20 cellular contexts compared by ENCODE assay signal in the genomic region with DNA sequence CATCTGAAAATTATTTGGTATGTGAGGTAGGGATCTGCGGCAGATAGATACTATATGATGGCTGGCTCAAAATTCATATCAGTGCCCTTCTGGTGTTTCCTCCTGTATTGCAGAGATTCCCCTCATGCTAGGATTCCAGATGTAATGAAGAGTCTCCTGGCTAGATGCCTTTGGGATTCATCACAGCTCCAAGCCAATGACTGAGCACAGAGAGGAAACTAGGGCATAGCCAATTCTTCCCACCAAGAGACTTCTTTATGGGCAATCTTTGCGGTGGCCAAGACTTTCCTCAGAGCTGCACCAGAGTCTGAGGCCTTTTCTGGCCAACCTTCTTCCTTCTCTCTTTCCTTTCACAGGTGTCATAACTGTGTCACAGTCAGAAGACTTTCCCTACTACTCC. TPM values are rescaled to one million over a fixed set of nuclear protein-coding genes. Genes with fewer than 3 reads are reported as not detected.
"Had no signal": no experiment of that assay in that cellular context is flagged by ENCODE, and none has a peak within 500 bp of the region (broad histone marks: within the 10 kb centered on the region; RNA-seq: fewer than 3 reads in every experiment).

No MANE protein-coding gene starts in this region.

- H3K27me3 ChIP-seq: ascending aorta, colonic mucosa, gastroesophageal sphincter, right lobe of liver, testis, upper lobe of left lung had no signal

- H3K4me3 ChIP-seq: ascending aorta, colonic mucosa, gastroesophageal sphincter, heart left ventricle, mucosa of descending colon, right lobe of liver, testis, upper lobe of left lung had no signal

- H3K27ac ChIP-seq: ascending aorta, colonic mucosa, gastroesophageal sphincter, heart left ventricle, right lobe of liver, testis, upper lobe of left lung had no signal

- H3K9me3 ChIP-seq: colonic mucosa, mucosa of descending colon, right lobe of liver, testis, upper lobe of left lung had no signal

- H3K4me1 ChIP-seq: ascending aorta, colonic mucosa, gastroesophageal sphincter, heart left ventricle, right lobe of liver, testis, upper lobe of left lung had no signal

- DNase-seq: activated CD4-positive, alpha-beta T cell treated with anti-CD3 and anti-CD28 coated beads, Interleukin-2, amount 50 U/mL, for 1 hour; activated CD8-positive, alpha-beta memory T cell treated with anti-CD3 and anti-CD28 coated beads, Interleukin-2, amount 50 U/mL, for 4 hours; activated naive CD4-positive, alpha-beta T cell treated with anti-CD3 and anti-CD28 coated beads, Interleukin-2, amount 50 U/mL, for 16 hours; activated T-cell treated with anti-CD3 and anti-CD28 coated beads, Interleukin-2, amount 50 U/mL, for 48 hours; colonic mucosa; heart left ventricle; mucosa of descending colon; naive B cell; right lobe of liver; stimulated activated CD4-positive, alpha-beta T cell treated with anti-CD3 and anti-CD28 coated beads, Interleukin-4, amount 100 ng/mL, for 4 hours; T-cell; testis; upper lobe of left lung had no signal

- H3K36me3 ChIP-seq: ascending aorta, colonic mucosa, gastroesophageal sphincter, heart left ventricle, right lobe of liver, upper lobe of left lung had no signal

RNA-seq across cellular contexts. Expression of gene CIB4, which starts 25.5 kb away (rescaled TPM):
- total RNA-seq: ascending aorta, colonic mucosa, esophagus mucosa, gastroesophageal sphincter, heart left ventricle, liver, neural crest cell, osteocyte, pulmonary artery endothelial cell, right lobe of liver, T-cell, upper lobe of left lung had no signal
- polyA plus RNA-seq: heart left ventricle, liver had no signal

RNA-seq across cellular contexts. Expression of gene KCNK3, which starts 25.9 kb away (rescaled TPM):
- total RNA-seq: pulmonary artery endothelial cell had no signal
